In genomic region chr5:97134634-97135033, GRCh38 we compare ENCODE assay signal across 17 cellular contexts. TPM values are rescaled to one million over a fixed set of nuclear protein-coding genes. Genes with fewer than 3 reads are reported as not detected.
DNase-seq lines count a peak whose midpoint lies in the region; TF ChIP-seq lines count a peak whose summit lies in the region.
"Had no signal": no experiment of that assay in that cellular context is flagged by ENCODE, and none has a peak within 500 bp of the region (broad histone marks: within the 10 kb centered on the region; RNA-seq: fewer than 3 reads in every experiment).

No MANE protein-coding gene starts in this region.

- peak overlapping the region; percentile 13 for H2BK120ac ChIP-seq in trophoblast cell (ENCODE audit: insufficient read depth, low read length, poor library complexity)

- H3K4ac ChIP-seq in trophoblast cell (ENCODE audit: low read depth, low read length), result no peak overlapping the region

- peak overlapping the region; percentile 23 for H3K4me3 ChIP-seq in iPS-20b (ENCODE audit: low read length)
- no peak overlapping the region for H3K4me3 ChIP-seq in trophoblast cell (ENCODE audit: low read depth, low read length)
- no peak overlapping the region for H3K4me3 ChIP-seq in uterus
- H3K4me3 ChIP-seq: BLaER1, MG63, SJCRH30 had no signal

- H3K27me3 ChIP-seq in iPS-20b (ENCODE audit: insufficient read depth, low read length) (no peaks in the 10 kb centered on the region), trophoblast cell (ENCODE audit: insufficient read depth, low read length) (no peaks in the 10 kb centered on the region), uterus (no peaks in the 10 kb centered on the region)
- H3K27me3 ChIP-seq: BLaER1, SJCRH30 had no signal

- intact Hi-C loops in uterus (cut with DNase I; ENCODE audit: low total_unique reads), result no loop called here

- no peak for TF ChIP-seq CTCF in uterus (IDR thresholded peaks at IDR 0.05)

- no peak overlapping the region for H3K27ac ChIP-seq in iPS-20b (ENCODE audit: low read length)
- no peak overlapping the region for H3K27ac ChIP-seq in trophoblast cell (ENCODE audit: low read depth, low read length)
- H3K27ac ChIP-seq in uterus, result no peak overlapping the region
- H3K27ac ChIP-seq: 22Rv1, BLaER1, SJCRH30 had no signal

- H4K91ac ChIP-seq in trophoblast cell (ENCODE audit: low read depth, low read length), result peak overlapping the region; percentile 77

- peak overlapping the region; percentile 12 for H3K14ac ChIP-seq in trophoblast cell (ENCODE audit: low read length)

- peak overlapping the region; percentile 67 for H2AFZ ChIP-seq in trophoblast cell (ENCODE audit: insufficient read depth, low read length, poor library complexity)

- H3K79me2 ChIP-seq in trophoblast cell (ENCODE audit: control insufficient read depth, insufficient read depth, low read length, poor library complexity), result peaks cover 2% of the 10 kb centered on the region

- no peak overlapping the region for H3K23ac ChIP-seq in trophoblast cell (ENCODE audit: low read length)

- peak overlapping the region; percentile 27 for H2BK12ac ChIP-seq in trophoblast cell (ENCODE audit: low read length)

- H3K4me1 ChIP-seq in iPS-20b (ENCODE audit: insufficient read depth, low read length) (peaks cover 10% of the 10 kb centered on the region; the same call in 1 of the 2 replicates), trophoblast cell (ENCODE audit: control insufficient read depth in 1 of 2, insufficient read depth in 2 of 2, low read length in 2 of 2) (peaks cover 14 to 20% of the 10 kb centered on the region in 2 experiments), uterus (no peaks in the 10 kb centered on the region)

- DNase-seq in DMS 273 (lab: John Stamatoyannopoulos, UW; ENCODE audit: unreplicated experiment) (peak; percentile 7), DMS 273 treated with DMSO at 0.1 percent for 48 hours (lab: John Stamatoyannopoulos, UW) (no peak), astrocyte of the hippocampus (ENCODE audit: low read depth, low spot score) (peak; percentile 71), trophoblast cell (no peak), uterus (no peak), NCI-H2107 treated with DMSO at 0.1 percent for 48 hours (lab: John Stamatoyannopoulos, UW; ENCODE audit: unreplicated experiment) (no peak)
- no peak for DNase-seq in activated naive CD4-positive, alpha-beta T cell treated with anti-CD3 and anti-CD28 coated beads, Interleukin-2, amount 50 U/mL, for 16 hours
- DNase-seq: HFFc6, KBM-7, MG63, NCI-H187 treated with DMSO at 0.1 percent for 48 hours, NCI-H510A treated with DMSO at 0.1 percent for 48 hours, RPMI8226 had no signal

- peak overlapping the region; percentile 23; the same call in 1 of the 2 replicates for H3K9ac ChIP-seq in iPS-20b (ENCODE audit: low read depth, low read length)
- no peak overlapping the region for H3K9ac ChIP-seq in trophoblast cell (ENCODE audit: low read length)
- H3K9ac ChIP-seq: BLaER1 had no signal

- no peak overlapping the region for H4K8ac ChIP-seq in trophoblast cell (ENCODE audit: low read depth, low read length)

- no peak overlapping the region for H3K18ac ChIP-seq in trophoblast cell (ENCODE audit: low read length)

- H4K12ac ChIP-seq in trophoblast cell (ENCODE audit: low read depth, low read length), result no peak overlapping the region

- H2BK5ac ChIP-seq in trophoblast cell (ENCODE audit: low read depth, low read length, poor library complexity), result peak overlapping the region; percentile 54

- no CpG with 5 or more reads among the region's 3 CpGs for WGBS in trophoblast cell (ENCODE audit: extremely low coverage, insufficient coverage, insufficient read length)

- peaks cover 22% of the 10 kb centered on the region for H3K79me1 ChIP-seq in trophoblast cell (ENCODE audit: low read length)

- no peak for TF ChIP-seq POLR2A in uterus (IDR thresholded peaks at IDR 0.05)

- H2AK5ac ChIP-seq in trophoblast cell (ENCODE audit: low read length), result no peak overlapping the region

- H3K9me3 ChIP-seq in iPS-20b (ENCODE audit: insufficient read depth, low read depth, low read length) (no peaks in the 10 kb centered on the region), trophoblast cell (ENCODE audit: insufficient read depth, low read depth, low read length) (no peaks in the 10 kb centered on the region), uterus (no peaks in the 10 kb centered on the region)
- H3K9me3 ChIP-seq: BLaER1, MG63, SJCRH30 had no signal

- H3K36me3 ChIP-seq in iPS-20b (ENCODE audit: insufficient read depth, low read depth, low read length) (no peaks in the 10 kb centered on the region), trophoblast cell (ENCODE audit: control insufficient read depth in 1 of 2, insufficient read depth in 2 of 2, low read length in 2 of 2) (peaks cover 0 to 3% of the 10 kb centered on the region in 2 experiments), uterus (no peaks in the 10 kb centered on the region)
- H3K36me3 ChIP-seq: BLaER1, MG63, SJCRH30 had no signal

- no peak overlapping the region for H3K4me2 ChIP-seq in trophoblast cell (ENCODE audit: low read length)
- H3K4me2 ChIP-seq: BLaER1 had no signal

RNA-seq across cellular contexts. Expression of gene LIX1, which starts 7.8 kb away (rescaled TPM):
- 18.1 and 20.9 TPM in 2 replicates for polyA plus RNA-seq in trophoblast cell (2013)
- 1 to 10 TPM in 1 of 4 donors, not detected in 3; 3.9 TPM for total RNA-seq in uterus
- total RNA-seq: HFFc6 had no signal

RNA-seq across cellular contexts. Expression of gene RIOK2, which starts 48.4 kb away (rescaled TPM):
- 19.5 and 22.0 TPM in 2 replicates for polyA plus RNA-seq in trophoblast cell (2013)
- 10 to 100 TPM in 3 of 4 donors, 1 to 10 TPM in 1; 7.7 to 51.9 (median 16.9) TPM for total RNA-seq in uterus

Comparison
In these comparisons a context has a peak if more than half of its experiments do, and no peak if none do; other contexts are left out.
1. DNase-seq: peak in DMS 273 (single experiment) and astrocyte of the hippocampus (single experiment); none in DMS 273 treated with DMSO at 0.1 percent for 48 hours (single experiment), trophoblast cell (0 of 2), uterus (0 of 2), NCI-H2107 treated with DMSO at 0.1 percent for 48 hours (single experiment) and activated naive CD4-positive, alpha-beta T cell treated with anti-CD3 and anti-CD28 coated beads, Interleukin-2, amount 50 U/mL, for 16 hours (single experiment).